11 cellular contexts compared by ENCODE assay signal in genomic region chr13:112874751-112875300, GRCh38.
A peak's percentile ranks its signal among the peaks of the same experiment; 100 is the strongest.
DNase-seq lines count a peak whose midpoint lies in the region; ATAC-seq, FAIRE-seq and TF ChIP-seq lines count a peak whose summit lies in the region.
"Had no signal": no experiment of that assay in that cellular context is flagged by ENCODE, and none has a peak within 500 bp of the region (broad histone marks: within the 10 kb centered on the region; RNA-seq: fewer than 3 reads in every experiment).

No MANE protein-coding gene starts in this region.

- H3K4me3 Mint-ChIP-seq in activated T-helper 1 cell treated with anti-CD3 and anti-CD28 coated beads, Interleukin-12 subunit alpha, Interleukin-12 subunit beta, Interleukin-2, Interleukin-4 antibody, amounts not matched to agents 30 ng/mL and 10 ng/mL and 1 ng/mL, durations not matched to agents 14 hours and 24 hours and 36 hours: no peak overlapping the region
- H3K4me3 Mint-ChIP-seq in naive B cell: peak overlapping the region in 7 of 8 donors; percentile 80 to 93 (median 87)
- H3K4me3 Mint-ChIP-seq: activated naive CD8-positive, alpha-beta T cell treated with anti-CD3 and anti-CD28 coated beads, Interleukin-2, amount 10 ng/mL, durations not matched to agents 7 days and 5 days; effector memory CD8-positive, alpha-beta T cell had no signal

- TF ChIP-seq CTCF in C4-2B (conservative IDR thresholded peaks at IDR 0.05): peak; percentile 55; the same call in 1 of the 2 replicates
- no peak for TF ChIP-seq CTCF in omental fat pad (IDR thresholded peaks at IDR 0.05)

- peak overlapping the region; percentile 31 for H3K27ac Mint-ChIP-seq in activated T-helper 1 cell treated with anti-CD3 and anti-CD28 coated beads, Interleukin-12 subunit alpha, Interleukin-12 subunit beta, Interleukin-2, Interleukin-4 antibody, amounts not matched to agents 30 ng/mL and 10 ng/mL and 1 ng/mL, durations not matched to agents 14 hours and 24 hours and 36 hours
- H3K27ac Mint-ChIP-seq in naive B cell: peak overlapping the region; percentile 72 to 99 (median 90)
- H3K27ac Mint-ChIP-seq: activated naive CD8-positive, alpha-beta T cell treated with anti-CD3 and anti-CD28 coated beads, Interleukin-2, amount 10 ng/mL, durations not matched to agents 7 days and 5 days had no signal

- H3K9me3 Mint-ChIP-seq in activated T-helper 1 cell treated with anti-CD3 and anti-CD28 coated beads, Interleukin-12 subunit alpha, Interleukin-12 subunit beta, Interleukin-2, Interleukin-4 antibody, amounts not matched to agents 30 ng/mL and 10 ng/mL and 1 ng/mL, durations not matched to agents 14 hours and 24 hours and 36 hours: peaks cover 13% of the 10 kb centered on the region
- peaks cover 0 to 5% (median 0%) of the 10 kb centered on the region in 7 donors for H3K9me3 Mint-ChIP-seq in naive B cell

- ATAC-seq in naive B cell (ENCODE audit: low read depth in 2 of 2): no peak
- ATAC-seq in omental fat pad (ENCODE audit: low FRiP score): no peak

- peaks cover 12% of the 10 kb centered on the region for H3K4me1 Mint-ChIP-seq in activated T-helper 1 cell treated with anti-CD3 and anti-CD28 coated beads, Interleukin-12 subunit alpha, Interleukin-12 subunit beta, Interleukin-2, Interleukin-4 antibody, amounts not matched to agents 30 ng/mL and 10 ng/mL and 1 ng/mL, durations not matched to agents 14 hours and 24 hours and 36 hours (ENCODE audit: low read depth)
- peaks cover 35 to 48% (median 41%) of the 10 kb centered on the region in 3 donors for H3K4me1 Mint-ChIP-seq in naive B cell

- no peak for TF ChIP-seq POLR2A in GM12892 (IDR thresholded peaks at IDR 0.05; ENCODE audit: low read depth, low read length)

- intact Hi-C loops in activated T-helper 1 cell treated with anti-CD3 and anti-CD28 coated beads, Interleukin-12 subunit alpha, Interleukin-12 subunit beta, Interleukin-2, Interleukin-4 antibody, amounts not matched to agents 30 ng/mL and 10 ng/mL and 1 ng/mL, durations not matched to agents 14 hours and 24 hours and 36 hours (cut with micrococcal nuclease): loop anchor here (1.0 to 2.0 kb wide), 3 partner anchors 184 to 258 kb away; partner anchors contain the start of gene ATP11A

- DNase-seq in GM12892 (ENCODE audit: insufficient read length) (no peak), naive B cell (no peak), omental fat pad (ENCODE audit: low spot score) (no peak), NCI-H510A (lab: John Stamatoyannopoulos, UW) (no peak), NCI-H2107 treated with DMSO at 0.1 percent for 48 hours (lab: John Stamatoyannopoulos, UW; ENCODE audit: unreplicated experiment) (no peak)
- no peak for DNase-seq in activated T-helper 1 cell treated with anti-CD3 and anti-CD28 coated beads, Interleukin-12 subunit alpha, Interleukin-12 subunit beta, Interleukin-2, Interleukin-4 antibody, amounts not matched to agents 30 ng/mL and 10 ng/mL and 1 ng/mL, durations not matched to agents 14 hours and 24 hours and 36 hours (ENCODE audit: low spot score)

- no peak overlapping the region for H3K27ac ChIP-seq in C4-2B

- H3K36me3 Mint-ChIP-seq in activated T-helper 1 cell treated with anti-CD3 and anti-CD28 coated beads, Interleukin-12 subunit alpha, Interleukin-12 subunit beta, Interleukin-2, Interleukin-4 antibody, amounts not matched to agents 30 ng/mL and 10 ng/mL and 1 ng/mL, durations not matched to agents 14 hours and 24 hours and 36 hours (ENCODE audit: low read depth): peaks cover 32% of the 10 kb centered on the region
- H3K36me3 Mint-ChIP-seq in naive B cell: peaks cover 0 to 6% of the 10 kb centered on the region in 2 donors

- peak; percentile 33 for FAIRE-seq in GM12892 (lab: Jason Lieb, UNC)
- FAIRE-seq: bronchial epithelial cell had no signal

- H3K27me3 Mint-ChIP-seq in activated T-helper 1 cell treated with anti-CD3 and anti-CD28 coated beads, Interleukin-12 subunit alpha, Interleukin-12 subunit beta, Interleukin-2, Interleukin-4 antibody, amounts not matched to agents 30 ng/mL and 10 ng/mL and 1 ng/mL, durations not matched to agents 14 hours and 24 hours and 36 hours (ENCODE audit: insufficient read depth): no peaks in the 10 kb centered on the region
- H3K27me3 Mint-ChIP-seq in naive B cell: no peaks in the 10 kb centered on the region
- H3K27me3 Mint-ChIP-seq: activated naive CD8-positive, alpha-beta T cell treated with anti-CD3 and anti-CD28 coated beads, Interleukin-2, amount 10 ng/mL, durations not matched to agents 7 days and 5 days; effector memory CD8-positive, alpha-beta T cell; naive thymus-derived CD8-positive, alpha-beta T cell had no signal
